8 cellular contexts compared by ENCODE assay signal in genomic region chr12:2582631-2583616, GRCh38.
A peak's percentile ranks its signal among the peaks of the same experiment; 100 is the strongest.
DNase-seq lines count a peak whose midpoint lies in the region; ATAC-seq lines count a peak whose summit lies in the region.

No MANE protein-coding gene starts in this region.

- H3K27ac ChIP-seq in effector memory CD4-positive, alpha-beta T cell (ENCODE audit: insufficient read depth, low read length, poor library complexity, severe bottlenecking) = no peak overlapping the region

- H3K9me3 Mint-ChIP-seq in stimulated activated naive CD8-positive, alpha-beta T cell treated with anti-CD3 and anti-CD28 coated beads, Interleukin-15, amount 100 ng/mL, for 72 hours = no peaks in the 10 kb centered on the region

- no peaks in the 10 kb centered on the region for H3K36me3 ChIP-seq in effector memory CD4-positive, alpha-beta T cell (ENCODE audit: control insufficient read depth, insufficient read depth, low read length)

- H3K27me3 ChIP-seq in effector memory CD4-positive, alpha-beta T cell (replicated peaks; ENCODE audit: control insufficient read depth, insufficient read depth, low read length, poor library complexity, severe bottlenecking) = peaks cover 15% of the 10 kb centered on the region

- DNase-seq in activated CD4-positive, alpha-beta T cell treated with anti-CD3 and anti-CD28 coated beads for 24 hours (ENCODE audit: low read depth in 2 of 2) = peak; percentile 26 to 54
- no peak for DNase-seq in activated CD4-positive, alpha-beta T cell treated with anti-CD3 and anti-CD28 coated beads for 1 hour
- DNase-seq in NCI-H2227 (lab: John Stamatoyannopoulos, UW; ENCODE audit: unreplicated experiment) (peak; percentile 65), epidermal melanocyte (ENCODE audit: insufficient read length, low spot score) (peak; percentile 33), midbrain (lab: John Stamatoyannopoulos, UW) (peak; percentile 22)
- DNase-seq in activated CD8-positive, alpha-beta memory T cell treated with anti-CD3 and anti-CD28 coated beads for 24 hours = peak; percentile 78
- DNase-seq in stimulated activated naive CD8-positive, alpha-beta T cell treated with anti-CD3 and anti-CD28 coated beads, Interleukin-15, amount 100 ng/mL, for 72 hours = peak; percentile 57 to 58
- DNase-seq in effector memory CD4-positive, alpha-beta T cell = no peak

- no peaks in the 10 kb centered on the region for H3K9me3 ChIP-seq in effector memory CD4-positive, alpha-beta T cell (ENCODE audit: control insufficient read depth, low read length)

- no peak overlapping the region for H3K27ac Mint-ChIP-seq in stimulated activated naive CD8-positive, alpha-beta T cell treated with anti-CD3 and anti-CD28 coated beads, Interleukin-15, amount 100 ng/mL, for 72 hours

- peaks cover 63% of the 10 kb centered on the region for H3K27me3 Mint-ChIP-seq in stimulated activated naive CD8-positive, alpha-beta T cell treated with anti-CD3 and anti-CD28 coated beads, Interleukin-15, amount 100 ng/mL, for 72 hours

- peak; percentile 90 for ATAC-seq in stimulated activated naive CD8-positive, alpha-beta T cell treated with anti-CD3 and anti-CD28 coated beads, Interleukin-15, amount 100 ng/mL, for 72 hours

- no peaks in the 10 kb centered on the region for H3K4me1 Mint-ChIP-seq in stimulated activated naive CD8-positive, alpha-beta T cell treated with anti-CD3 and anti-CD28 coated beads, Interleukin-15, amount 100 ng/mL, for 72 hours

- no peak overlapping the region for H3K4me3 ChIP-seq in effector memory CD4-positive, alpha-beta T cell (ENCODE audit: insufficient read depth, low read depth, low read length, poor library complexity, severe bottlenecking)

- H3K4me3 Mint-ChIP-seq in stimulated activated naive CD8-positive, alpha-beta T cell treated with anti-CD3 and anti-CD28 coated beads, Interleukin-15, amount 100 ng/mL, for 72 hours = no peak overlapping the region

- no peaks in the 10 kb centered on the region for H3K4me1 ChIP-seq in effector memory CD4-positive, alpha-beta T cell (ENCODE audit: control insufficient read depth, insufficient read depth, low read length, poor library complexity, severe bottlenecking)

Comparison
In these comparisons a context has a peak if more than half of its experiments do, and no peak if none do; other contexts are left out.
1. DNase-seq: peak in activated CD4-positive, alpha-beta T cell treated with anti-CD3 and anti-CD28 coated beads for 24 hours (2 of 2), NCI-H2227 (single experiment), activated CD8-positive, alpha-beta memory T cell treated with anti-CD3 and anti-CD28 coated beads for 24 hours (single experiment), epidermal melanocyte (single experiment), midbrain (single experiment) and stimulated activated naive CD8-positive, alpha-beta T cell treated with anti-CD3 and anti-CD28 coated beads, Interleukin-15, amount 100 ng/mL, for 72 hours (2 of 2); none in activated CD4-positive, alpha-beta T cell treated with anti-CD3 and anti-CD28 coated beads for 1 hour (single experiment) and effector memory CD4-positive, alpha-beta T cell (0 of 3).